Comparison of ENCODE assay signal across 1 cellular context in the genomic region with DNA sequence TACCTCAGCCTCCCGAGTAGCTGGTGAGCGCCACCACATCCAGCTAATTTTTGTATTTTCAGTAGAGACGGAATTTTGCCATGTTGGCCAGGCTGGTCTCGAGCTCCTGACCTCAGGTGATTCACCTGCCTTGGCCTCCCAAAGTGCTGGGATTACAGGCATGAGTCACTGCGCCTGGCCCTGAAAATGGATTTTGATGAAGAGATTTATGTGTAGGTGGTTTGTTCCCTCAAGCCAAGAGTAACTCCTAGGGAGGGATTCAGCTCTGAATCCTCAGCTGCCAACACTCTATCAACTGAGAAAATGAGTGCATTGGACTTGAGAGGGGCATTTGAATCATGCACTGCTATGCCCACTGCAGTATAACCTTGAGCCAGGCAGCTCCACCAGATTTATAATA.
TF ChIP-seq lines count a peak whose summit lies in the region.

No MANE protein-coding gene starts in this region.

TF ChIP-seq in HCT116, 20 proteins besides CTCF, POLR2A, EP300 and RAD21 (continued from another document):
- TF ChIP-seq, protein P1, sequence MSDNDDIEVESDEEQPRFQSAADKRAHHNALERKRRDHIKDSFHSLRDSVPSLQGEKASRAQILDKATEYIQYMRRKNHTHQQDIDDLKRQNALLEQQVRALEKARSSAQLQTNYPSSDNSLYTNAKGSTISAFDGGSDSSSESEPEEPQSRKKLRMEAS (IDR thresholded peaks at IDR 0.05): no peak
- TF ChIP-seq CBX3 (IDR thresholded peaks at IDR 0.05; ENCODE audit: low read depth) (peak; percentile 57), SP1 (IDR thresholded peaks at IDR 0.05; ENCODE audit: low read depth) (peak; percentile 19; the same call in 1 of the 2 replicates)
